Comparison of ENCODE assay signal across 1 cellular context in the genomic region with DNA sequence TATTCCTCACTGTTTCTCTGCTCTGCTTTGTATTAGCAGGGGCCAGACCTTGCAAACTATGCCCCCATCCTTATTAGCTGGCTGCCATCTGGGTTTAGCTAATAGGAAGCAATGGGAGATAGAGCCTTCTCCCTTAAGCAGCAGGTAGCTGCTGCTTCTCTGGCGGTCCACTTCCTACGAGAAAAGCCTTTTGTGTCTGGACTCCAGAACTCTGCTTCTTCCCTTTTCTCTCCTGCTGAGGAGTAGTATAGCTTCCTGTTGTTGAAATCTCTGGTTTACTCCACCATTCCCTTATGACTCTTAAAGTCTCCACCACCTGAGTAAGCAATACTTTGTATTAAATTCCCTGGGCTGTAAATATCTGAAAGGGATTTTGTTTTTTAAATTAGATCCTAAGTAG.
TF ChIP-seq lines count a peak whose summit lies in the region.

No MANE protein-coding gene starts in this region.

TF ChIP-seq in GM23338, 12 proteins besides CTCF, POLR2A, EP300 and RAD21 (continued from another document):
- TF ChIP-seq REST (IDR thresholded peaks at IDR 0.05; ENCODE audit: unreplicated experiment) (no peak), STAT1 (IDR thresholded peaks at IDR 0.05; ENCODE audit: unreplicated experiment) (no peak), ETS1 (IDR thresholded peaks at IDR 0.05) (no peak), JUNB (IDR thresholded peaks at IDR 0.05; ENCODE audit: unreplicated experiment) (no peak)
